In genomic region chr22:42662114-42663021, GRCh38 we compare ENCODE assay signal across 1 cellular context.
TF ChIP-seq lines count a peak whose summit lies in the region.

No MANE protein-coding gene starts in this region.

TF ChIP-seq in SK-N-SH treated with all-trans-retinoic acid at 6 μM for 48 hours, 23 proteins besides CTCF, POLR2A, EP300 and RAD21 (continued from another document):
- no peak for TF ChIP-seq CREB5 (CRISPR knock-in tag; IDR thresholded peaks at IDR 0.05; ENCODE audit: low read depth)
